Comparison of ENCODE assay signal across 1 cellular context in genomic region chr20:2693286-2693995, GRCh38.
TF ChIP-seq lines count a peak whose summit lies in the region.

No MANE protein-coding gene starts in this region.

TF ChIP-seq in H1, 55 proteins besides CTCF, POLR2A, EP300 and RAD21:
- 0 out of 2 replicates have a peak, but pooled peaks have one; percentile 25 for TF ChIP-seq TAF1 (IDR thresholded peaks at IDR 0.05; ENCODE audit: low read depth, low read length)
- peak; percentile 81 for TF ChIP-seq EZH2 (IDR thresholded peaks at IDR 0.05; ENCODE audit: low read depth, low read length, severe bottlenecking)
- TF ChIP-seq SUZ12 (IDR thresholded peaks at IDR 0.05; ENCODE audit: low read length): peak; percentile 71; the same call in 1 of the 2 replicates
- no peak for TF ChIP-seq HDAC2 (IDR thresholded peaks at IDR 0.05; ENCODE audit: borderline replicate concordance in 1 of 2, low read depth in 2 of 2, low read length in 2 of 2)
- peak; percentile 2 for TF ChIP-seq RNF2 (IDR thresholded peaks at IDR 0.05; ENCODE audit: borderline replicate concordance, low read depth, low read length, missing control alignments, poor library complexity, severe bottlenecking)
TF ChIP-seq in H1: peak in this region for 4.
